Comparison of ENCODE assay signal across 8 cellular contexts in the genomic region with DNA sequence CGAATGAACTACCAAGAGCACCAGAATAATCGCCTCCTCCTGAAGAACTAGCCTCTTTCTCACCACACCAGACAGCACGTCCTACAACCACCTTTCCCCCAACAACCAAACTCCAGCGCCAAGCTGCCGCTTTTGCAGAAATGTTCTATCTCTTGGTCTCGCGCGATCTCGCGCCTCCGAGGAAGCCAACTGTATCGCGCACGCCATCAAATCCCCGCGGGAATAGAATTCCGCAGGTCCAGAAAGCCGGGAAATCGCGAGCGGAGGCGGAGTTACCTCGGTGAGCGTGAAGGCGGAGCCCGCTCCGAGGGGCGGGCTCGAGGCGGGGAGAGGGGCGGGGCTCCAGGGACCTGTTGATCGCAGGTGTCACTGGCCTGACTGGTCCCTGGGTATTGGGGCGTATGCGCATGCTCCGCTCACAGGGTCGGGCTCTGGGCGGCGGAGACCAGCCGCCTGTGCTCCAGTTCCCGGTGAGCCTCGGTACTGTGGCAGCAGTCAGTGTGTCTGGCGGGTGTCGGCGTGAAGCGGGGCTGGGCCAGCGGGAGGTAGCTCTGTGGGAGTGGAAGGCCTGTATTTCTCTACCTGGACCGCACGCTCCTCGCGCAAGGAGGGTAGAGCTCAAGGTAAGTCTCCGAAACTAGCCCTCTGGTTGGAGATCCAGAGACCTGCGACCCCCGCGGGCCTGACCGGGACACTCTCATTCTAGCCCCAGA. TPM values are rescaled to one million over a fixed set of nuclear protein-coding genes. Genes with fewer than 3 reads are reported as not detected.
DNase-seq lines count a peak whose midpoint lies in the region; ATAC-seq, FAIRE-seq and TF ChIP-seq lines count a peak whose summit lies in the region.

A gene (plus strand): TSS at position 463 of the 713 bp plus-strand sequence. CDS start 27,047 bp downstream, outside the sequence.

- H3K4me3 ChIP-seq in K562 (peak within 1 kb of the TSS; percentile 72), aorta (ENCODE audit: low read length in 2 of 2) (peak within 1 kb of the TSS; percentile 80 to 93)

- peak within 1 kb of the TSS; percentile 95 for H3K4me2 ChIP-seq in K562 (ENCODE audit: insufficient read depth, low read length)

- in situ Hi-C loops in K562 (cut with MboI) = no loop called here

- WGBS in K562 (ENCODE audit: insufficient coverage, low coverage, missing lambda C conversion rate) = under 1% methylated on average over 35 of the region's 55 CpGs
- 0 to 1% methylated on average over 55 of the region's 55 CpGs for WGBS in aorta, 2 donors

- POLR2A ChIA-PET in K562 (lab: Yijun Ruan, JAX) = interaction anchor here (0.6 to 2.2 kb wide), 9 partner anchors 9 to 368 kb away, joined by 3 to 13 read pairs (median 4); a partner anchor contains a TSS

- H3K27me3 ChIP-seq in K562 (ENCODE audit: control insufficient read depth in 2 of 2, insufficient read depth in 2 of 2, low read length in 2 of 2) (no peaks in the 10 kb centered on the region), aorta (ENCODE audit: control insufficient read depth in 1 of 2, insufficient read depth in 2 of 2, low read length in 1 of 2) (no peaks in the 10 kb centered on the region)

- TF ChIP-seq POLR2A in K562 (conservative IDR thresholded peaks at IDR 0.05) = peak; percentile 97

- no peaks in the 10 kb centered on the region for H4K20me1 ChIP-seq in K562 (replicated peaks; ENCODE audit: control insufficient read depth, insufficient read depth, low read length)

- H3K4me1 ChIP-seq in K562 (replicated peaks in 1 of 2; ENCODE audit: control insufficient read depth in 2 of 2, insufficient read depth in 2 of 2, low read length in 2 of 2) = peaks cover 4 to 8% of the 10 kb centered on the region in 2 experiments; a peak in 4 of 5 replicates
- no peaks in the 10 kb centered on the region for H3K4me1 ChIP-seq in aorta (ENCODE audit: control insufficient read depth in 1 of 2, insufficient read depth in 2 of 2, low read length in 2 of 2)

- ATAC-seq in GM18517 (IDR thresholded peaks at IDR 0.05; ENCODE audit: unreplicated experiment) (peak; percentile 85), HG03045 (IDR thresholded peaks at IDR 0.05; ENCODE audit: unreplicated experiment) (peak; percentile 96), K562 (peak; percentile 95), aorta (ENCODE audit: low FRiP score) (peak; percentile 98)

- peak within 1 kb of the TSS; percentile 96 for H3K9ac ChIP-seq in K562 (ENCODE audit: insufficient read depth in 1 of 2, low read depth in 2 of 2, low read length in 2 of 2)

- peaks cover 22% of the 10 kb centered on the region for H3K79me2 ChIP-seq in K562 (ENCODE audit: control insufficient read depth, insufficient read depth, low read length)

- TF ChIP-seq RAD21 in K562 (CRISPR knock-in tag; conservative IDR thresholded peaks at IDR 0.05 in 1 of 2, IDR thresholded peaks at IDR 0.05 in 1 of 2) = no peak; a peak in 1 of 4 replicates

- intact Hi-C loops in K562 (cut with micrococcal nuclease) = loop anchor here (1.0 to 5.0 kb wide), 3 partner anchors 74 to 240 kb away; no protein-coding TSS in a partner anchor
- intact Hi-C loops in aorta (cut with DNase I) = loop anchor here (2.0 to 10.0 kb wide), 7 partner anchors 60 to 230 kb away; no protein-coding TSS in a partner anchor

- no peaks in the 10 kb centered on the region for H3K9me3 ChIP-seq in K562 (replicated peaks; ENCODE audit: control insufficient read depth, insufficient read depth, low read depth, low read length)
- no peaks in the 10 kb centered on the region for H3K9me3 ChIP-seq in aorta (ENCODE audit: control insufficient read depth, low read length)

- no peak for TF ChIP-seq EP300 in K562 (IDR thresholded peaks at IDR 0.05; ENCODE audit: low read length)

- H2AFZ ChIP-seq in K562 (ENCODE audit: low read depth, low read length) = peak within 1 kb of the TSS; percentile 96

- H3K36me3 ChIP-seq in K562 (ENCODE audit: control insufficient read depth, insufficient read depth, low read length) (no peaks in the 10 kb centered on the region; the same call in 2 of the 3 replicates), aorta (ENCODE audit: control insufficient read depth in 1 of 2, insufficient read depth in 2 of 2, low read length in 1 of 2) (no peaks in the 10 kb centered on the region)

- FAIRE-seq in TTC549 (lab: Jason Lieb, UNC) (peak; percentile 91), K562 (lab: Jason Lieb, UNC) (peak; percentile 92)

- DNase-seq in NCI-H2107 (lab: John Stamatoyannopoulos, UW) (peak; percentile 89), K562 (ENCODE audit: extremely low read depth in 1 of 4, low spot score in 3 of 4) (peak; percentile 97 to 98 (median 97)), hippocampal formation (lab: John Stamatoyannopoulos, UW) (peak; percentile 76 to 86), renal cortical epithelial cell (ENCODE audit: low read depth) (peak; percentile 95), aorta (peak; percentile 98 to 99)

- H3K27ac ChIP-seq in K562 (ENCODE audit: extremely low read depth, low read depth, low read length) = peak within 1 kb of the TSS; percentile 87
- peak within 1 kb of the TSS; percentile 69 to 93 for H3K27ac ChIP-seq in aorta (ENCODE audit: low read depth in 1 of 2, low read length in 2 of 2)

- TF ChIP-seq CTCF in K562 (IDR thresholded peaks at IDR 0.05 in 2 of 3, conservative IDR thresholded peaks at IDR 0.05 in 1 of 3; ENCODE audit: insufficient read depth in 2 of 3, low read depth in 1 of 3, low read length in 3 of 3) = no peak

- H3K9me1 ChIP-seq in K562 (ENCODE audit: control insufficient read depth, insufficient read depth, low read length) = no peaks in the 10 kb centered on the region

- no TSS peak for BruUV-seq in K562 (replicated peaks; lab: Mats Ljungman, UMichigan)

- CTCF ChIA-PET in K562 (lab: Yijun Ruan, JAX; ENCODE audit: low intra/inter-chr PET ratio) = no interaction called here

TF ChIP-seq in K562, 482 proteins besides CTCF, POLR2A, EP300 and RAD21 (continues in another document):
- TF ChIP-seq POU5F1 (IDR thresholded peaks at IDR 0.05; ENCODE audit: borderline replicate concordance, low read depth, low read length, partially characterized antibody) = no peak
- no peak for TF ChIP-seq MTF1 (CRISPR knock-in tag; IDR thresholded peaks at IDR 0.05; ENCODE audit: borderline replicate concordance)
- peak; percentile 62 for TF ChIP-seq HNRNPLL (IDR thresholded peaks at IDR 0.05; ENCODE audit: low read depth, low read length, poor library complexity, severe bottlenecking)
- TF ChIP-seq, protein P1, sequence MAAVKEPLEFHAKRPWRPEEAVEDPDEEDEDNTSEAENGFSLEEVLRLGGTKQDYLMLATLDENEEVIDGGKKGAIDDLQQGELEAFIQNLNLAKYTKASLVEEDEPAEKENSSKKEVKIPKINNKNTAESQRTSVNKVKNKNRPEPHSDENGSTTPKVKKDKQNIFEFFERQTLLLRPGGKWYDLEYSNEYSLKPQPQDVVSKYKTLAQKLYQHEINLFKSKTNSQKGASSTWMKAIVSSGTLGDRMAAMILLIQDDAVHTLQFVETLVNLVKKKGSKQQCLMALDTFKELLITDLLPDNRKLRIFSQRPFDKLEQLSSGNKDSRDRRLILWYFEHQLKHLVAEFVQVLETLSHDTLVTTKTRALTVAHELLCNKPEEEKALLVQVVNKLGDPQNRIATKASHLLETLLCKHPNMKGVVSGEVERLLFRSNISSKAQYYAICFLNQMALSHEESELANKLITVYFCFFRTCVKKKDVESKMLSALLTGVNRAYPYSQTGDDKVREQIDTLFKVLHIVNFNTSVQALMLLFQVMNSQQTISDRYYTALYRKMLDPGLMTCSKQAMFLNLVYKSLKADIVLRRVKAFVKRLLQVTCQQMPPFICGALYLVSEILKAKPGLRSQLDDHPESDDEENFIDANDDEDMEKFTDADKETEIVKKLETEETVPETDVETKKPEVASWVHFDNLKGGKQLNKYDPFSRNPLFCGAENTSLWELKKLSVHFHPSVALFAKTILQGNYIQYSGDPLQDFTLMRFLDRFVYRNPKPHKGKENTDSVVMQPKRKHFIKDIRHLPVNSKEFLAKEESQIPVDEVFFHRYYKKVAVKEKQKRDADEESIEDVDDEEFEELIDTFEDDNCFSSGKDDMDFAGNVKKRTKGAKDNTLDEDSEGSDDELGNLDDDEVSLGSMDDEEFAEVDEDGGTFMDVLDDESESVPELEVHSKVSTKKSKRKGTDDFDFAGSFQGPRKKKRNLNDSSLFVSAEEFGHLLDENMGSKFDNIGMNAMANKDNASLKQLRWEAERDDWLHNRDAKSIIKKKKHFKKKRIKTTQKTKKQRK (IDR thresholded peaks at IDR 0.05; ENCODE audit: borderline replicate concordance, low read depth, low read length) = no peak
- 0 out of 2 replicates have a peak, but pooled peaks have one; percentile 44 for TF ChIP-seq ZBTB17 (CRISPR knock-in tag; IDR thresholded peaks at IDR 0.05)
- peak; percentile 46 for TF ChIP-seq ASH1L (IDR thresholded peaks at IDR 0.05; ENCODE audit: borderline replicate concordance, low read depth, partially characterized antibody)
- TF ChIP-seq PHF21A (IDR thresholded peaks at IDR 0.05; ENCODE audit: borderline replicate concordance, low read depth) = no peak
- TF ChIP-seq FOXA3 (CRISPR knock-in tag; conservative IDR thresholded peaks at IDR 0.05 in 1 of 2, IDR thresholded peaks at IDR 0.05 in 1 of 2) = no peak
- TF ChIP-seq SMARCB1 (IDR thresholded peaks at IDR 0.05; ENCODE audit: insufficient read length, low read depth) = no peak
- no peak; the same call in 1 of the 2 replicates for TF ChIP-seq TOE1 (IDR thresholded peaks at IDR 0.05; ENCODE audit: borderline replicate concordance)
- TF ChIP-seq TOE1 (CRISPR knock-in tag; IDR thresholded peaks at IDR 0.05; ENCODE audit: borderline replicate concordance, low read depth) = no peak

RNA-seq across cellular contexts. Expression of the gene that starts here (rescaled TPM):
- total RNA-seq in K562 (2011; cell fraction: chromatin; rRNA removed; ENCODE audit: low replicate concordance) = 5.2 and 25.9 TPM in 2 replicates
- total RNA-seq in K562 (2011; cell fraction: nucleolus; rRNA removed) = 2.8 and 4.7 TPM in 2 replicates
- 9.2 and 25.1 TPM in 2 replicates for total RNA-seq in K562 (2011; cell fraction: nucleoplasm; rRNA removed)
- total RNA-seq in K562 (2014; rRNA removed) (7.9 and 8.1 TPM in 2 replicates), K562 (2014; rRNA removed; fragmentation: Illumina TruSeq; extraction: Trizol) (8.8 and 10.1 TPM in 2 replicates), K562 (2015; rRNA removed; fragmentation: Illumina TruSeq; extraction: Trizol) (9.3 and 9.6 TPM in 2 replicates), K562 (2021) (7.4 and 9.4 TPM in 2 replicates), renal cortical epithelial cell (36.8 and 47.2 TPM in 2 replicates), aorta (100 to 1,000 TPM; 102 to 114 TPM)
- polyA plus RNA-seq in K562 (2011; rRNA removed) (7.4 and 9.1 TPM in 2 replicates), K562 (2014; fragmentation: Illumina TruSeq; extraction: Trizol) (6.4 and 8.3 TPM in 2 replicates), K562 (2014; fragmentation: Nextera tagmentation; extraction: Ambion mirVana) (1 to 10 TPM; 2.9 TPM), K562 (2014; rRNA removed) (5.3 and 7.6 TPM in 2 replicates), aorta (10 to 100 TPM; 24.9 to 45.3 TPM)
- 1.2 and 2.9 TPM in 2 replicates for polyA plus RNA-seq in K562 (2011; cell fraction: cytosol; rRNA removed)
- 5.7 and 7.6 TPM in 2 replicates for polyA plus RNA-seq in K562 (2011; cell fraction: nucleus; rRNA removed)
- 4.8 and 6.3 TPM in 2 replicates for polyA plus RNA-seq in K562 (2012)
- 15.8 and 20.2 TPM in 2 replicates for polyA minus RNA-seq in K562 (2011; rRNA and poly(A)+ RNA removed)
- 3.1 and 6.7 TPM in 2 replicates for polyA minus RNA-seq in K562 (2011; cell fraction: cytosol; rRNA and poly(A)+ RNA removed)
- polyA minus RNA-seq in K562 (2011; cell fraction: nucleus; rRNA and poly(A)+ RNA removed) = 9.4 and 15.2 TPM in 2 replicates

Comparison
In these comparisons a context has a peak if more than half of its experiments do, and no peak if none do; other contexts are left out.
1. Peak in every context shown above with its lines: DNase-seq, ATAC-seq, H3K4me3 ChIP-seq and H3K27ac ChIP-seq.